In genomic region chr15:34621675-34622074, GRCh38 we compare ENCODE assay signal across 10 cellular contexts. TPM values are rescaled to one million over a fixed set of nuclear protein-coding genes. Genes with fewer than 3 reads are reported as not detected.
DNase-seq lines count a peak whose midpoint lies in the region; ATAC-seq and TF ChIP-seq lines count a peak whose summit lies in the region.
"Had no signal": no experiment of that assay in that cellular context is flagged by ENCODE, and none has a peak within 500 bp of the region (broad histone marks: within the 10 kb centered on the region; RNA-seq: fewer than 3 reads in every experiment).

No MANE protein-coding gene starts in this region.

- no peak overlapping the region for H3K27ac Mint-ChIP-seq in activated CD8-positive, alpha-beta T cell treated with anti-CD3 and anti-CD28 coated beads for 36 hours
- H3K27ac Mint-ChIP-seq in activated CD8-positive, alpha-beta T cell treated with anti-CD3 and anti-CD28 coated beads, Interleukin-2, amount 10 ng/mL, durations not matched to agents 7 days and 5 days = no peak overlapping the region
- H3K27ac Mint-ChIP-seq: mesothelial cell of epicardium had no signal

- no peak overlapping the region for H3K9ac ChIP-seq in mesendoderm (ENCODE audit: low read length)

- 100% methylated on average over 2 of the region's 5 CpGs for WGBS in mesendoderm (ENCODE audit: extremely low coverage, insufficient coverage, low lambda C conversion rate)

- H3K9me3 Mint-ChIP-seq in activated CD8-positive, alpha-beta T cell treated with anti-CD3 and anti-CD28 coated beads for 36 hours = no peaks in the 10 kb centered on the region
- peaks cover 2% of the 10 kb centered on the region for H3K9me3 Mint-ChIP-seq in activated CD8-positive, alpha-beta T cell treated with anti-CD3 and anti-CD28 coated beads, Interleukin-2, amount 10 ng/mL, durations not matched to agents 7 days and 5 days (ENCODE audit: insufficient read depth)

- H3K18ac ChIP-seq in mesendoderm (ENCODE audit: low read length) = no peak overlapping the region

- H3K27me3 Mint-ChIP-seq in activated CD8-positive, alpha-beta T cell treated with anti-CD3 and anti-CD28 coated beads for 36 hours = peaks cover 27% of the 10 kb centered on the region
- peaks cover 40% of the 10 kb centered on the region for H3K27me3 Mint-ChIP-seq in activated CD8-positive, alpha-beta T cell treated with anti-CD3 and anti-CD28 coated beads, Interleukin-2, amount 10 ng/mL, durations not matched to agents 7 days and 5 days (ENCODE audit: low read depth)

- no peak overlapping the region for H4K8ac ChIP-seq in mesendoderm (ENCODE audit: low read depth, low read length)

- no peak overlapping the region for H2BK5ac ChIP-seq in mesendoderm (ENCODE audit: low read length)

- no peaks in the 10 kb centered on the region for H3K4me1 Mint-ChIP-seq in activated CD8-positive, alpha-beta T cell treated with anti-CD3 and anti-CD28 coated beads for 36 hours (ENCODE audit: low read depth)
- H3K4me1 Mint-ChIP-seq in activated CD8-positive, alpha-beta T cell treated with anti-CD3 and anti-CD28 coated beads, Interleukin-2, amount 10 ng/mL, durations not matched to agents 7 days and 5 days (ENCODE audit: low read depth) = peaks cover 8% of the 10 kb centered on the region

- H3K4me3 Mint-ChIP-seq in activated CD8-positive, alpha-beta T cell treated with anti-CD3 and anti-CD28 coated beads for 36 hours = no peak overlapping the region
- H3K4me3 Mint-ChIP-seq in activated CD8-positive, alpha-beta T cell treated with anti-CD3 and anti-CD28 coated beads, Interleukin-2, amount 10 ng/mL, durations not matched to agents 7 days and 5 days = no peak overlapping the region
- H3K4me3 Mint-ChIP-seq: mesothelial cell of epicardium had no signal

- CTCF ChIA-PET in activated CD8-positive, alpha-beta T cell treated with anti-CD3 and anti-CD28 coated beads for 36 hours (lab: Charles Lee) = interaction anchor here (0.7 to 1.7 kb wide), 7 partner anchors 11 to 299 kb away, joined by 3 to 15 read pairs (median 4); no protein-coding TSS in a partner anchor
- CTCF ChIA-PET in activated CD8-positive, alpha-beta T cell treated with anti-CD3 and anti-CD28 coated beads, Interleukin-2, amount 10 ng/mL, durations not matched to agents 7 days and 5 days (lab: Charles Lee) = interaction anchor here (0.6 to 2.7 kb wide), 9 partner anchors 12 to 503 kb away, joined by 3 to 11 read pairs (median 5); partner anchors contain the start of gene AQR

- H3K79me2 ChIP-seq in mesendoderm (ENCODE audit: control insufficient read depth, insufficient read depth, low read length) = no peaks in the 10 kb centered on the region

- H3K27me3 ChIP-seq in mesendoderm (ENCODE audit: insufficient read depth, low read length, poor library complexity) = no peaks in the 10 kb centered on the region

- H2BK120ac ChIP-seq in mesendoderm (ENCODE audit: low read depth, low read length) = no peak overlapping the region

- H3K4me1 ChIP-seq in mesendoderm (ENCODE audit: control insufficient read depth, low read depth, low read length) = no peaks in the 10 kb centered on the region

- H3K79me1 ChIP-seq in mesendoderm (ENCODE audit: low read length) = no peaks in the 10 kb centered on the region

- ATAC-seq in activated CD8-positive, alpha-beta T cell treated with anti-CD3 and anti-CD28 coated beads for 36 hours = no peak
- ATAC-seq in activated CD8-positive, alpha-beta T cell treated with anti-CD3 and anti-CD28 coated beads, Interleukin-2, amount 10 ng/mL, durations not matched to agents 7 days and 5 days = no peak

- no peak overlapping the region for H3K4me3 ChIP-seq in epithelial cell of esophagus (ENCODE audit: low read length)
- no peak overlapping the region for H3K4me3 ChIP-seq in mesendoderm (ENCODE audit: low read length)

- H3K4me2 ChIP-seq in mesendoderm (ENCODE audit: low read length) = no peak overlapping the region

- no peaks in the 10 kb centered on the region for H3K36me3 ChIP-seq in mesendoderm (ENCODE audit: control insufficient read depth, insufficient read depth, low read length)

- H4K5ac ChIP-seq in mesendoderm (ENCODE audit: low read length) = no peak overlapping the region

- no peak overlapping the region for H3K23ac ChIP-seq in mesendoderm (ENCODE audit: low read length)

- no peak for DNase-seq in activated CD8-positive, alpha-beta T cell treated with anti-CD3 and anti-CD28 coated beads for 36 hours
- DNase-seq in activated CD8-positive, alpha-beta T cell treated with anti-CD3 and anti-CD28 coated beads, Interleukin-2, amount 10 ng/mL, durations not matched to agents 7 days and 5 days = no peak
- DNase-seq in NCI-H82 treated with DMSO at 0.1 percent for 48 hours (lab: John Stamatoyannopoulos, UW; ENCODE audit: unreplicated experiment) (peak; percentile 22), epithelial cell of esophagus (ENCODE audit: low read depth) (peak; percentile 51), superior temporal gyrus (ENCODE audit: extremely low spot score) (peak; percentile 73), mesendoderm (no peak), 8988T (no peak)
- DNase-seq in stimulated activated CD8-positive, alpha-beta memory T cell treated with anti-CD3 and anti-CD28 coated beads, Interleukin-4, amount 100 ng/mL, for 48 hours = no peak
- DNase-seq: DND-41 had no signal

- peak; percentile 16 for TF ChIP-seq CTCF in activated CD8-positive, alpha-beta T cell treated with anti-CD3 and anti-CD28 coated beads for 36 hours (IDR thresholded peaks at IDR 0.05)
- TF ChIP-seq CTCF in epithelial cell of esophagus (IDR thresholded peaks at IDR 0.05; ENCODE audit: insufficient read depth, low read depth, low read length, missing control alignments) = peak; percentile 47

- no peak overlapping the region for H3K27ac ChIP-seq in mesendoderm (ENCODE audit: low read depth, low read length)

- no peak overlapping the region for H3K56ac ChIP-seq in mesendoderm (ENCODE audit: low read length)

- POLR2A ChIA-PET in activated CD8-positive, alpha-beta T cell treated with anti-CD3 and anti-CD28 coated beads for 36 hours (lab: Charles Lee) = no interaction called here
- POLR2A ChIA-PET in activated CD8-positive, alpha-beta T cell treated with anti-CD3 and anti-CD28 coated beads, Interleukin-2, amount 10 ng/mL, durations not matched to agents 7 days and 5 days (lab: Charles Lee) = no interaction called here

- no peaks in the 10 kb centered on the region for H3K36me3 Mint-ChIP-seq in activated CD8-positive, alpha-beta T cell treated with anti-CD3 and anti-CD28 coated beads for 36 hours (ENCODE audit: low read depth)
- H3K36me3 Mint-ChIP-seq in activated CD8-positive, alpha-beta T cell treated with anti-CD3 and anti-CD28 coated beads, Interleukin-2, amount 10 ng/mL, durations not matched to agents 7 days and 5 days (ENCODE audit: low read depth) = no peaks in the 10 kb centered on the region
- H3K36me3 Mint-ChIP-seq: mesothelial cell of epicardium had no signal

- intact Hi-C loops in activated CD8-positive, alpha-beta T cell treated with anti-CD3 and anti-CD28 coated beads for 36 hours (cut with micrococcal nuclease) = loop anchor here (5.0 kb wide), 1 partner anchor 301 kb away; no protein-coding TSS in a partner anchor

- H3K4ac ChIP-seq in mesendoderm (ENCODE audit: low read depth, low read length) = no peak overlapping the region

- H2BK15ac ChIP-seq in mesendoderm (replicated peaks; ENCODE audit: low read depth) = no peak overlapping the region

- H2AK5ac ChIP-seq in mesendoderm (ENCODE audit: low read length) = no peak overlapping the region

RNA-seq across cellular contexts. Expression of gene GOLGA8B, which starts 38.2 kb away (rescaled TPM):
- 10 to 100 TPM; 84.6 to 86.9 TPM for total RNA-seq in activated CD8-positive, alpha-beta T cell treated with anti-CD3 and anti-CD28 coated beads for 36 hours
- 100 to 1,000 TPM; 189 to 191 TPM for total RNA-seq in activated CD8-positive, alpha-beta T cell treated with anti-CD3 and anti-CD28 coated beads, Interleukin-2, amount 10 ng/mL, durations not matched to agents 7 days and 5 days
- 11.3 TPM for polyA plus RNA-seq in mesendoderm (2013, experiment 1 of 2)
- polyA plus RNA-seq in mesendoderm (2013, experiment 2 of 2) = 11.4 TPM

Comparison
In these comparisons a context has a peak if more than half of its experiments do, and no peak if none do; other contexts are left out.
1. DNase-seq: peak in NCI-H82 treated with DMSO at 0.1 percent for 48 hours (single experiment), epithelial cell of esophagus (single experiment) and superior temporal gyrus (single experiment); none in activated CD8-positive, alpha-beta T cell treated with anti-CD3 and anti-CD28 coated beads for 36 hours (single experiment), activated CD8-positive, alpha-beta T cell treated with anti-CD3 and anti-CD28 coated beads, Interleukin-2, amount 10 ng/mL, durations not matched to agents 7 days and 5 days (single experiment), stimulated activated CD8-positive, alpha-beta memory T cell treated with anti-CD3 and anti-CD28 coated beads, Interleukin-4, amount 100 ng/mL, for 48 hours (single experiment), mesendoderm (single experiment) and 8988T (single experiment).